ENCODE assay signal across 20 cellular contexts in the genomic region with DNA sequence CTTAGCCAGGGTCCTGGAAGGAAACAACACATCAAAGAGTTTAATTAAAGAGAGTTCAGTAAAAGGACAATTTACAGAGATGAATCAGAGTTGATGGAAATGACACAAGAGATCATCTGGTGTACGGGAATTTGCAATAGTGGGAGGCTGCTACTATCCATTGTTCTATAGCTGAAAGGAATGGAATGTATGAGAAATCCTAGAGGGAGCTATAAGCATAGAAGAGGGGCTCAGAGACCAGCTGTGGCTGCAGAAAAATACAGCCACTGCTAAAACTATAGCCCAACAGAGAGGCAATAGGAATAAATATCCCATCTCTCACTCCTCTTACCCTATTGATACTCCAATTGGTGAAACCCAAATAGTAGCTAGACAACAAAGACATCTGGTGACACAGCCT.
"Had no signal": no experiment of that assay in that cellular context is flagged by ENCODE, and none has a peak within 500 bp of the region (broad histone marks: within the 10 kb centered on the region; RNA-seq: fewer than 3 reads in every experiment).

No MANE protein-coding gene starts in this region.

- H3K4me3 ChIP-seq: colonic mucosa, esophagus squamous epithelium, hepatocyte, ovary, suprapubic skin, thyroid gland had no signal

- DNase-seq: colonic mucosa; dermis blood vessel endothelial cell; esophagus squamous epithelium; foreskin keratinocyte; head of caudate nucleus; kidney glomerular epithelial cell; mesendoderm; naive B cell; nephron progenitor cell; nucleus accumbens; ovary; right cardiac atrium; stimulated activated CD4-positive, alpha-beta T cell treated with anti-CD3 and anti-CD28 coated beads, Interleukin-4, amount 100 ng/mL, for 1 hour; stimulated activated CD8-positive, alpha-beta memory T cell treated with anti-CD3 and anti-CD28 coated beads, Interleukin-4, amount 100 ng/mL, for 48 hours; stimulated activated naive CD8-positive, alpha-beta T cell treated with anti-CD3 and anti-CD28 coated beads, Interleukin-15, Interleukin-2, amounts not matched to agents 100 U/mL and 50 U/mL, for 24 hours; thyroid gland had no signal

- H3K36me3 Mint-ChIP-seq: naive B cell; stimulated activated effector memory CD8-positive, alpha-beta T cell treated with anti-CD3 and anti-CD28 coated beads, Interleukin-12 subunit alpha, Interleukin-12 subunit beta, amount 100 ng/mL, for 72 hours; type B pancreatic cell had no signal

- H3K9me3 Mint-ChIP-seq: nephron progenitor cell, type B pancreatic cell had no signal

- H3K27ac Mint-ChIP-seq: naive B cell; nephron progenitor cell; stimulated activated effector memory CD8-positive, alpha-beta T cell treated with anti-CD3 and anti-CD28 coated beads, Interleukin-12 subunit alpha, Interleukin-12 subunit beta, amount 100 ng/mL, for 72 hours; type B pancreatic cell had no signal

- ATAC-seq: foreskin keratinocyte; right cardiac atrium; stimulated activated effector memory CD8-positive, alpha-beta T cell treated with anti-CD3 and anti-CD28 coated beads, Interleukin-12 subunit alpha, Interleukin-12 subunit beta, amount 100 ng/mL, for 72 hours; stimulated activated naive CD8-positive, alpha-beta T cell treated with anti-CD3 and anti-CD28 coated beads, Interleukin-15, Interleukin-2, amounts not matched to agents 100 U/mL and 50 U/mL, for 24 hours had no signal

- H3K4me3 Mint-ChIP-seq: naive B cell; nephron progenitor cell; stimulated activated effector memory CD8-positive, alpha-beta T cell treated with anti-CD3 and anti-CD28 coated beads, Interleukin-12 subunit alpha, Interleukin-12 subunit beta, amount 100 ng/mL, for 72 hours; type B pancreatic cell had no signal

- H3K27me3 Mint-ChIP-seq: naive B cell, type B pancreatic cell had no signal

- H3K4me1 Mint-ChIP-seq: naive B cell; nephron progenitor cell; stimulated activated effector memory CD8-positive, alpha-beta T cell treated with anti-CD3 and anti-CD28 coated beads, Interleukin-12 subunit alpha, Interleukin-12 subunit beta, amount 100 ng/mL, for 72 hours had no signal
